ENCODE assay signal across 29 cellular contexts in genomic region chrX:75210602-75211001, GRCh38.
"Had no signal": no experiment of that assay in that cellular context is flagged by ENCODE, and none has a peak within 500 bp of the region (broad histone marks: within the 10 kb centered on the region; RNA-seq: fewer than 3 reads in every experiment).

No MANE protein-coding gene starts in this region.

- H3K36me3 Mint-ChIP-seq: stimulated activated effector memory CD8-positive, alpha-beta T cell treated with anti-CD3 and anti-CD28 coated beads, Interleukin-12 subunit alpha, Interleukin-12 subunit beta, amount 100 ng/mL, for 72 hours; stimulated activated memory B cell treated with anti-CD40 and anti-IgM and Interleukin-4, amounts not matched to agents 10 μg/mL and 1 μg/mL and 100 μg/mL, for 72 hours; type B pancreatic cell had no signal

- H3K9me3 Mint-ChIP-seq: stimulated activated effector memory CD8-positive, alpha-beta T cell treated with anti-CD3 and anti-CD28 coated beads, Interleukin-12 subunit alpha, Interleukin-12 subunit beta, amount 100 ng/mL, for 72 hours; stimulated activated memory B cell treated with anti-CD40 and anti-IgM and Interleukin-4, amounts not matched to agents 10 μg/mL and 1 μg/mL and 100 μg/mL, for 72 hours; stimulated activated naive CD8-positive, alpha-beta T cell treated with anti-CD3 and anti-CD28 coated beads, Interleukin-15, amount 100 ng/mL, for 72 hours; stimulated activated naive CD8-positive, alpha-beta T cell treated with anti-CD3 and anti-CD28 coated beads, Interleukin-15, Interleukin-2, amounts not matched to agents 100 ng/mL and 50 ng/mL, for 24 hours; type B pancreatic cell had no signal

- H3K27me3 Mint-ChIP-seq: type B pancreatic cell had no signal

- FAIRE-seq: urothelium cell line had no signal

- DNase-seq: stimulated activated CD4-positive, alpha-beta T cell treated with anti-CD3 and anti-CD28 coated beads, Interleukin-2, amount 100 ng/mL, for 48 hours; stimulated activated CD4-positive, alpha-beta T cell treated with anti-CD3 and anti-CD28 coated beads, Interleukin-4, amount 100 ng/mL, for 1 hour; stimulated activated CD4-positive, alpha-beta T cell treated with anti-CD3 and anti-CD28 coated beads, Interleukin-4, amount 100 ng/mL, for 24 hours; stimulated activated CD4-positive, alpha-beta T cell treated with anti-CD3 and anti-CD28 coated beads, Interleukin-4, amount 100 ng/mL, for 4 hours; stimulated activated CD8-positive, alpha-beta memory T cell treated with anti-CD3 and anti-CD28 coated beads, Interleukin-4, amount 100 ng/mL, for 48 hours; stimulated activated naive B cell treated with anti-CD40 and anti-IgM and Interleukin-4, amounts not matched to agents 10 μg/mL and 1 μg/mL and 100 μg/mL, for 72 hours; stimulated activated naive CD4-positive, alpha-beta T cell; stimulated activated naive CD4-positive, alpha-beta T cell treated with Interleukin-2 at 50 U/mL for 16 hours; stimulated activated naive CD8-positive, alpha-beta T cell treated with anti-CD3 and anti-CD28 coated beads, Interleukin-15, amount 100 ng/mL, for 72 hours; stimulated activated naive CD8-positive, alpha-beta T cell treated with anti-CD3 and anti-CD28 coated beads, Interleukin-15, Interleukin-2, amounts not matched to agents 100 U/mL and 50 U/mL, for 24 hours; stomach; substantia nigra; testis; thyroid gland; tibial artery; transverse colon; trophoblast cell; upper lobe of left lung; upper lobe of right lung; uterus had no signal

- H3K9me3 ChIP-seq: stomach, suprapubic skin, testis, thoracic aorta, thyroid gland, tibial artery, tibial nerve, transverse colon, upper lobe of left lung, upper lobe of right lung, uterus, vagina had no signal

- H3K27ac ChIP-seq: stomach, suprapubic skin, testis, thoracic aorta, thyroid gland, tibial artery, tibial nerve, transverse colon, upper lobe of left lung, upper lobe of right lung, uterus, vagina had no signal

- H3K27me3 ChIP-seq: stomach, suprapubic skin, testis, thyroid gland, tibial artery, tibial nerve, transverse colon, upper lobe of left lung, upper lobe of right lung, uterus, vagina had no signal

- H3K36me3 ChIP-seq: stomach, suprapubic skin, thoracic aorta, thyroid gland, tibial artery, tibial nerve, transverse colon, upper lobe of left lung, upper lobe of right lung, uterus, vagina had no signal

- H3K4me3 Mint-ChIP-seq: stimulated activated effector memory CD8-positive, alpha-beta T cell treated with anti-CD3 and anti-CD28 coated beads, Interleukin-12 subunit alpha, Interleukin-12 subunit beta, amount 100 ng/mL, for 72 hours; stimulated activated memory B cell treated with anti-CD40 and anti-IgM and Interleukin-4, amounts not matched to agents 10 μg/mL and 1 μg/mL and 100 μg/mL, for 72 hours; stimulated activated naive B cell treated with anti-CD40 and anti-IgM and Interleukin-4, amounts not matched to agents 10 μg/mL and 1 μg/mL and 100 μg/mL, for 72 hours; stimulated activated naive CD8-positive, alpha-beta T cell treated with anti-CD3 and anti-CD28 coated beads, Interleukin-15, amount 100 ng/mL, for 72 hours; stimulated activated naive CD8-positive, alpha-beta T cell treated with anti-CD3 and anti-CD28 coated beads, Interleukin-15, Interleukin-2, amounts not matched to agents 100 ng/mL and 50 ng/mL, for 24 hours; type B pancreatic cell had no signal

- H3K4me1 Mint-ChIP-seq: stimulated activated effector memory CD8-positive, alpha-beta T cell treated with anti-CD3 and anti-CD28 coated beads, Interleukin-12 subunit alpha, Interleukin-12 subunit beta, amount 100 ng/mL, for 72 hours; stimulated activated memory B cell treated with anti-CD40 and anti-IgM and Interleukin-4, amounts not matched to agents 10 μg/mL and 1 μg/mL and 100 μg/mL, for 72 hours; stimulated activated naive B cell treated with anti-CD40 and anti-IgM and Interleukin-4, amounts not matched to agents 10 μg/mL and 1 μg/mL and 100 μg/mL, for 72 hours; stimulated activated naive CD8-positive, alpha-beta T cell treated with anti-CD3 and anti-CD28 coated beads, Interleukin-15, amount 100 ng/mL, for 72 hours had no signal

- H3K4me3 ChIP-seq: stomach, suprapubic skin, testis, thoracic aorta, thyroid gland, tibial artery, tibial nerve, transverse colon, upper lobe of left lung, upper lobe of right lung, uterus, vagina had no signal

- H3K4me1 ChIP-seq: stomach, suprapubic skin, testis, thyroid gland, tibial artery, tibial nerve, transverse colon, upper lobe of left lung, upper lobe of right lung, uterus, vagina had no signal

- ATAC-seq: stimulated activated effector memory CD8-positive, alpha-beta T cell treated with anti-CD3 and anti-CD28 coated beads, Interleukin-12 subunit alpha, Interleukin-12 subunit beta, amount 100 ng/mL, for 72 hours; stimulated activated memory B cell treated with anti-CD40 and anti-IgM and Interleukin-4, amounts not matched to agents 10 μg/mL and 1 μg/mL and 100 μg/mL, for 72 hours; stimulated activated naive B cell treated with anti-CD40 and anti-IgM and Interleukin-4, amounts not matched to agents 10 μg/mL and 1 μg/mL and 100 μg/mL, for 72 hours; stimulated activated naive CD8-positive, alpha-beta T cell treated with anti-CD3 and anti-CD28 coated beads, Interleukin-15, amount 100 ng/mL, for 72 hours; stimulated activated naive CD8-positive, alpha-beta T cell treated with anti-CD3 and anti-CD28 coated beads, Interleukin-15, Interleukin-2, amounts not matched to agents 100 U/mL and 50 U/mL, for 24 hours; upper lobe of right lung had no signal

- H3K27ac Mint-ChIP-seq: stimulated activated effector memory CD8-positive, alpha-beta T cell treated with anti-CD3 and anti-CD28 coated beads, Interleukin-12 subunit alpha, Interleukin-12 subunit beta, amount 100 ng/mL, for 72 hours; stimulated activated memory B cell treated with anti-CD40 and anti-IgM and Interleukin-4, amounts not matched to agents 10 μg/mL and 1 μg/mL and 100 μg/mL, for 72 hours; stimulated activated naive B cell treated with anti-CD40 and anti-IgM and Interleukin-4, amounts not matched to agents 10 μg/mL and 1 μg/mL and 100 μg/mL, for 72 hours; stimulated activated naive CD8-positive, alpha-beta T cell treated with anti-CD3 and anti-CD28 coated beads, Interleukin-15, Interleukin-2, amounts not matched to agents 100 ng/mL and 50 ng/mL, for 24 hours; type B pancreatic cell had no signal
